11 cellular contexts compared by ENCODE assay signal in the genomic region with DNA sequence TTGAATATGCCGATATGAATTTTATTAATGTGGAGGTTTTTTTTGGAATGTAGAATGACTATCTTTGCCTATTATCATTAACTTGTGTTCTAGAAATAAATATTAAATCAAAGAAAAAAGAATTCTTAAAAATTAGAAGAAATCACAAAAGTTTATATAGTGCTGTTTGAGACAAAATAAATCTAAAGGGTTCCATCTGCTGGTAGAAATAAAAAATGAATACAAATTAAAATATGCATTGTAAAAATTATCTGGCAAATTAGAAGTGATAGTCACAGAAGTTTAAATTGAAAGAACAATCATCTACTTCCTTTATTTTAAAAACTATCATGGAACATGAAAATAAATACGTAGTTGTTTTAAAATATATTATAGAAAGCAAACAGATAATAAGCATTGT. TPM values are rescaled to one million over a fixed set of nuclear protein-coding genes. Genes with fewer than 3 reads are reported as not detected.
DNase-seq lines count a peak whose midpoint lies in the region; ATAC-seq and TF ChIP-seq lines count a peak whose summit lies in the region.
"Had no signal": no experiment of that assay in that cellular context is flagged by ENCODE, and none has a peak within 500 bp of the region (broad histone marks: within the 10 kb centered on the region; RNA-seq: fewer than 3 reads in every experiment).

No MANE protein-coding gene starts in this region.

- intact Hi-C loops in activated CD4-positive, alpha-beta T cell treated with anti-CD3 and anti-CD28 coated beads, Interleukin-2, amount 10 ng/mL, durations not matched to agents 24 days and 14 days (cut with micrococcal nuclease): loop anchor here (2.0 kb wide), 1 partner anchor 77 kb away; no protein-coding TSS in a partner anchor

- DNase-seq in CD1c-positive myeloid dendritic cell (ENCODE audit: extremely low spot score) (peak; percentile 26), Karpas-422 (peak; percentile 52), cardiac fibroblast (ENCODE audit: low read depth in 2 of 2) (peak; percentile 18 to 24), osteoblast (ENCODE audit: insufficient read length, low spot score, missing footprints) (no peak), NCI-H526 treated with DMSO at 0.1 percent for 48 hours (lab: John Stamatoyannopoulos, UW) (no peak)
- DNase-seq in activated CD4-positive, alpha-beta T cell treated with anti-CD3 and anti-CD28 coated beads, Interleukin-2, amount 10 ng/mL, durations not matched to agents 24 days and 14 days: no peak
- DNase-seq: activated gamma-delta T cell treated with Interleukin-2 at 50 U/mL for 16 hours, NCI-H69, posterior cingulate gyrus had no signal

- TF ChIP-seq CTCF in cardiac fibroblast (IDR thresholded peaks at IDR 0.05; ENCODE audit: low read depth, low read length) (peak; percentile 15), osteoblast (IDR thresholded peaks at IDR 0.05; ENCODE audit: extremely low read depth, low read depth, low read length) (peak; percentile 34)

- peaks cover 12% of the 10 kb centered on the region for H3K4me1 Mint-ChIP-seq in activated CD4-positive, alpha-beta T cell treated with anti-CD3 and anti-CD28 coated beads, Interleukin-2, amount 10 ng/mL, durations not matched to agents 24 days and 14 days

- peaks cover 10% of the 10 kb centered on the region for H3K27me3 Mint-ChIP-seq in activated CD4-positive, alpha-beta T cell treated with anti-CD3 and anti-CD28 coated beads, Interleukin-2, amount 10 ng/mL, durations not matched to agents 24 days and 14 days

- no peak overlapping the region for H3K4me2 ChIP-seq in Karpas-422 (ENCODE audit: low read depth, low read length, poor library complexity, severe bottlenecking)
- H3K4me2 ChIP-seq in osteoblast (ENCODE audit: insufficient read depth, low read length): no peak overlapping the region

- no peaks in the 10 kb centered on the region for H3K36me3 ChIP-seq in Karpas-422 (ENCODE audit: insufficient read depth, low read length)
- no peaks in the 10 kb centered on the region for H3K36me3 ChIP-seq in osteoblast (ENCODE audit: insufficient read depth, low read length)

- H3K36me3 Mint-ChIP-seq in activated CD4-positive, alpha-beta T cell treated with anti-CD3 and anti-CD28 coated beads, Interleukin-2, amount 10 ng/mL, durations not matched to agents 24 days and 14 days (ENCODE audit: low read depth): no peaks in the 10 kb centered on the region

- no peaks in the 10 kb centered on the region for H3K9me3 ChIP-seq in Karpas-422 (ENCODE audit: low read length)
- H3K9me3 ChIP-seq in osteoblast (ENCODE audit: low read depth, low read length): no peaks in the 10 kb centered on the region

- H3K27ac ChIP-seq in Karpas-422 (ENCODE audit: low read length) (no peak overlapping the region), osteoblast (ENCODE audit: low read depth, low read length) (no peak overlapping the region)

- no peak overlapping the region for H3K27ac Mint-ChIP-seq in activated CD4-positive, alpha-beta T cell treated with anti-CD3 and anti-CD28 coated beads, Interleukin-2, amount 10 ng/mL, durations not matched to agents 24 days and 14 days

- H3K4me3 ChIP-seq in Karpas-422 (ENCODE audit: low read length) (no peak overlapping the region), cardiac fibroblast (replicated peaks in 1 of 2; ENCODE audit: low read depth in 2 of 2, low read length in 2 of 2) (no peak overlapping the region), osteoblast (ENCODE audit: insufficient read depth, low read length) (no peak overlapping the region)

- no peaks in the 10 kb centered on the region for H4K20me1 ChIP-seq in Karpas-422 (ENCODE audit: insufficient read depth, low read depth, low read length)
- H4K20me1 ChIP-seq in osteoblast (ENCODE audit: insufficient read depth, low read length): no peaks in the 10 kb centered on the region

- H3K9ac ChIP-seq in Karpas-422 (ENCODE audit: low read length): no peak overlapping the region

- H2AFZ ChIP-seq in Karpas-422 (ENCODE audit: low read length) (no peak overlapping the region), osteoblast (ENCODE audit: low read length) (no peak overlapping the region)

- H3K4me1 ChIP-seq in Karpas-422 (ENCODE audit: low read length): no peaks in the 10 kb centered on the region
- no peaks in the 10 kb centered on the region for H3K4me1 ChIP-seq in osteoblast (ENCODE audit: insufficient read depth, low read length)

- H3K27me3 ChIP-seq in Karpas-422 (ENCODE audit: low read length) (no peaks in the 10 kb centered on the region), osteoblast (ENCODE audit: insufficient read depth, low read length) (no peaks in the 10 kb centered on the region)

- H3K4me3 Mint-ChIP-seq in activated CD4-positive, alpha-beta T cell treated with anti-CD3 and anti-CD28 coated beads, Interleukin-2, amount 10 ng/mL, durations not matched to agents 24 days and 14 days: no peak overlapping the region

- H3K79me2 ChIP-seq in Karpas-422 (ENCODE audit: low read length): no peaks in the 10 kb centered on the region
- H3K79me2 ChIP-seq in osteoblast (ENCODE audit: insufficient read depth, low read length): no peaks in the 10 kb centered on the region

- ATAC-seq in GM21717 (IDR thresholded peaks at IDR 0.05; ENCODE audit: unreplicated experiment) (no peak), HG02642 (IDR thresholded peaks at IDR 0.05; ENCODE audit: poor library complexity, unreplicated experiment) (no peak)

- H3K9me3 Mint-ChIP-seq in activated CD4-positive, alpha-beta T cell treated with anti-CD3 and anti-CD28 coated beads, Interleukin-2, amount 10 ng/mL, durations not matched to agents 24 days and 14 days: no peaks in the 10 kb centered on the region

- no peaks in the 10 kb centered on the region for H3K9me2 ChIP-seq in Karpas-422 (replicated peaks; ENCODE audit: insufficient read depth, low read length)

RNA-seq across cellular contexts. Expression of gene ZBTB20, which starts 22.7 kb away (rescaled TPM):
- total RNA-seq in Karpas-422 (2014; rRNA removed; shearing (Covaris generic); ENCODE audit: low replicate concordance): 1.6 and 2.8 TPM in 2 replicates
- 32.9 and 35.4 TPM in 2 replicates for total RNA-seq in osteoblast
- total RNA-seq in activated CD4-positive, alpha-beta T cell treated with anti-CD3 and anti-CD28 coated beads, Interleukin-2, amount 10 ng/mL, durations not matched to agents 24 days and 14 days: 1.6 and 2.3 TPM in 2 replicates

Comparison
In these comparisons a context has a peak if more than half of its experiments do, and no peak if none do; other contexts are left out.
1. DNase-seq: peak in CD1c-positive myeloid dendritic cell (single experiment), Karpas-422 (single experiment) and cardiac fibroblast (2 of 2); none in osteoblast (single experiment), NCI-H526 treated with DMSO at 0.1 percent for 48 hours (single experiment) and activated CD4-positive, alpha-beta T cell treated with anti-CD3 and anti-CD28 coated beads, Interleukin-2, amount 10 ng/mL, durations not matched to agents 24 days and 14 days (single experiment).